In the genomic region with DNA sequence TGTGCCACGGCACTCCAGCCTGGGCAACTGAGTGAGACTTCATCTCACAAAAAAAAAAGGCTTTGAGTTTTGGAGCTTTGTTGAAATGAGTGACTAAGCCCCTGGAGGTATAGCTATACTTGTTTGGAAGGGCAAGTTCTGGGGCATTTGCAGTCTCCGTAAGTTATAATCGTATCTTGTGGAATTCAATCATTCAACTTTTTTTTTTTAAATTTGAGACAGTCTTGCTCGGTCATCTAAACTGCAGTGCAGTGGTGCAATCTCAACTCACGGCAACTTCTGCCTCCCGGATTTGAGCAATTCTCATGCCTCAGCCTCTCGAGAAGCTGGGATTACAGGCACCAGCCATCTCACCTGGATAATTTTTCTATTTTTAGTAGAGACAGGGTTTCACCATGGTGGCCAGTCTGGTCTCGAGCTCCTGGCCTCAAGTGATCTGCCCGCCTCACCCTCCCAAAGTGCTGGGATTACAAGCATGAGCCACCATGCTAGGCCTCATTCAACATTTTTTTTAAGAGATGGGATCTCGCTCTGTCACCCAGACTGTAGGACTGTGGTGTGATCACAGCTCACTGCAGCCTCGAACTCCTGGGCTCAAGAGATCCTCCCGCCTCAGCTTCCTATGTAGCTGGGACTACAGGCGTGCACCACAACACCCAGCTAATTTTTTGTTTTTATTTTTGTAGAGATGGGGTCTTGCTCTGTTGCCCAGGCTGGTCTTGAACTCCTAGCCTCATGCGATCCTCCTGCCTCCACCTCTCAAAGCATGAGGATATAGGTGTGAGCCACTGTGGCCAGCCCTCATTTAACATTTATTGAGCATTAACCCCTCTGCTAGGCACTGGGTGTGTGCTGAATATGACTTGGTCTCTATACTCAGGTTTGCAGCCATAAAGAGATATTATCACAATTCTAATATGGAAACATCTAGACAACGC, we compare ENCODE assay signal across 1 cellular context.
TF ChIP-seq lines count a peak whose summit lies in the region.

No MANE protein-coding gene starts in this region.

TF ChIP-seq in A549, 52 proteins besides CTCF, POLR2A, EP300 and RAD21 (continued from another document):
- TF ChIP-seq, protein P1, sequence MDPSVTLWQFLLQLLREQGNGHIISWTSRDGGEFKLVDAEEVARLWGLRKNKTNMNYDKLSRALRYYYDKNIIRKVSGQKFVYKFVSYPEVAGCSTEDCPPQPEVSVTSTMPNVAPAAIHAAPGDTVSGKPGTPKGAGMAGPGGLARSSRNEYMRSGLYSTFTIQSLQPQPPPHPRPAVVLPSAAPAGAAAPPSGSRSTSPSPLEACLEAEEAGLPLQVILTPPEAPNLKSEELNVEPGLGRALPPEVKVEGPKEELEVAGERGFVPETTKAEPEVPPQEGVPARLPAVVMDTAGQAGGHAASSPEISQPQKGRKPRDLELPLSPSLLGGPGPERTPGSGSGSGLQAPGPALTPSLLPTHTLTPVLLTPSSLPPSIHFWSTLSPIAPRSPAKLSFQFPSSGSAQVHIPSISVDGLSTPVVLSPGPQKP (IDR thresholded peaks at IDR 0.05; ENCODE audit: low read depth, low read length): no peak
- TF ChIP-seq TP53 (CRISPR knock-in tag; IDR thresholded peaks at IDR 0.05) (no peak), ESRRA (IDR thresholded peaks at IDR 0.05; ENCODE audit: borderline replicate concordance, low read length) (no peak), HOXB5 (CRISPR knock-in tag; IDR thresholded peaks at IDR 0.05) (no peak), JUN (IDR thresholded peaks at IDR 0.05) (no peak), MAFK (IDR thresholded peaks at IDR 0.05; ENCODE audit: partially characterized antibody) (no peak), HOXB13 (CRISPR knock-in tag; IDR thresholded peaks at IDR 0.05; ENCODE audit: low read depth) (no peak)
TF ChIP-seq in A549: peak in this region for 0.
